ENCODE assay signal across 1 cellular context in genomic region chr16:4431023-4431422, GRCh38.
TF ChIP-seq lines count a peak whose summit lies in the region.

No MANE protein-coding gene starts in this region.

TF ChIP-seq in HepG2, 621 proteins besides CTCF, POLR2A, EP300 and RAD21:
- peak; percentile 26 for TF ChIP-seq RBFOX2 (IDR thresholded peaks at IDR 0.05; ENCODE audit: low read depth, low read length)
- TF ChIP-seq RBM22 (optimal IDR thresholded peaks at IDR 0.05; ENCODE audit: low read length) = peak; percentile 52
- TF ChIP-seq ELF1 (CRISPR knock-in tag; IDR thresholded peaks at IDR 0.05) = no peak
